Comparison of ENCODE assay signal across 1 cellular context in the genomic region with DNA sequence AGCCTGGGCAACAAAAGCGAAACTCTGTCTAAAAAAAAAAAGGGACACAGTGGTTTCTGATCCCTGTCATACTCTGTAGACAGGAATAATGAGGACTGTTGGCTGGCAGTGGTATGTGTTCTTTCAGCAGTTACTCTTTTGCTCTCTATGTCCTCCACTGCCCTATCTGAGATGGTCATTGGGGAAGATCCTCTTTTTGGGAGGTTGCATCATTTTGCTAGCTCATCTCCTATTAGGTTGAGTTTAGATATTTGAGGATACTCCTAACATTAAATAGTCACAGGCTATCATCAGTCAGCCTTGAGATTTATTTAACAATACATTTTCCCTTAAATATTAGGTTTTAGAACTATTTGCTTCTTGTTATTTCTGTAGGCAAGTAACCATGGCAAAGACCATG.
A peak's percentile ranks its signal among the peaks of the same experiment; 100 is the strongest.
TF ChIP-seq lines count a peak whose summit lies in the region.

No MANE protein-coding gene starts in this region.

TF ChIP-seq in K562, 482 proteins besides CTCF, POLR2A, EP300 and RAD21 (continued from another document):
- TF ChIP-seq ZNF79 (CRISPR knock-in tag; IDR thresholded peaks at IDR 0.05; ENCODE audit: low read depth) (no peak), CREM (IDR thresholded peaks at IDR 0.05; ENCODE audit: low read depth) (no peak), NELFE (IDR thresholded peaks at IDR 0.05; ENCODE audit: insufficient read depth, insufficient read length) (no peak), DNMT1 (IDR thresholded peaks at IDR 0.05) (no peak), ZNF75A (CRISPR knock-in tag; IDR thresholded peaks at IDR 0.05) (no peak), TBP (optimal IDR thresholded peaks at IDR 0.05; ENCODE audit: low read depth, low read length) (no peak), HIVEP1 (CRISPR knock-in tag; IDR thresholded peaks at IDR 0.05) (no peak), ZFP30 (CRISPR knock-in tag; IDR thresholded peaks at IDR 0.05; ENCODE audit: borderline replicate concordance) (no peak), MAFK (IDR thresholded peaks at IDR 0.05; ENCODE audit: low read length) (no peak), GATAD2B (IDR thresholded peaks at IDR 0.05; ENCODE audit: borderline replicate concordance) (no peak), PYGO2 (tag; IDR thresholded peaks at IDR 0.05) (no peak), CEBPG (CRISPR knock-in tag; IDR thresholded peaks at IDR 0.05) (peak; percentile 70; the same call in 1 of the 2 replicates), CEBPG (tag; conservative IDR thresholded peaks at IDR 0.05 in 1 of 2, IDR thresholded peaks at IDR 0.05 in 1 of 2) (peak; percentile 47 to 65; a peak in 3 of 4 replicates), GATAD2A (IDR thresholded peaks at IDR 0.05) (no peak), ZNF184 (CRISPR knock-in tag; IDR thresholded peaks at IDR 0.05) (no peak), FOS (IDR thresholded peaks at IDR 0.05; ENCODE audit: extremely low read depth, insufficient read length) (no peak), NFE2 (IDR thresholded peaks at IDR 0.05; ENCODE audit: low read depth) (peak; percentile 36; the same call in 1 of the 2 replicates), ZNF695 (CRISPR knock-in tag; IDR thresholded peaks at IDR 0.05) (no peak), CREB1 (IDR thresholded peaks at IDR 0.05) (no peak), CREB1 (CRISPR knock-in tag; IDR thresholded peaks at IDR 0.05) (no peak), ZNF316 (IDR thresholded peaks at IDR 0.05) (no peak), TRIM24 (IDR thresholded peaks at IDR 0.05) (peak; percentile 65 to 78), POLR2B (IDR thresholded peaks at IDR 0.05; ENCODE audit: low read depth, partially characterized antibody) (no peak), E4F1 (CRISPR knock-in tag; IDR thresholded peaks at IDR 0.05; ENCODE audit: borderline replicate concordance) (no peak), SETDB1 (IDR thresholded peaks at IDR 0.05; ENCODE audit: low read length) (no peak), CEBPB (tag; IDR thresholded peaks at IDR 0.05) (peak; percentile 54), ZNF354B (CRISPR knock-in tag; IDR thresholded peaks at IDR 0.05) (no peak), CTBP1 (IDR thresholded peaks at IDR 0.05; ENCODE audit: borderline replicate concordance) (0 out of 2 replicates have a peak, but pooled peaks have one; percentile 23), PHF8 (IDR thresholded peaks at IDR 0.05; ENCODE audit: borderline replicate concordance, low read length) (no peak), DIDO1 (tag; IDR thresholded peaks at IDR 0.05; ENCODE audit: low read depth) (no peak), KAT7 (CRISPR knock-in tag; IDR thresholded peaks at IDR 0.05; ENCODE audit: borderline replicate concordance) (no peak), ATF7 (IDR thresholded peaks at IDR 0.05) (peak; percentile 30; the same call in 1 of the 2 replicates), ATF3 (IDR thresholded peaks at IDR 0.05) (peak; percentile 76), ATF3 (CRISPR knock-in tag; conservative IDR thresholded peaks at IDR 0.05) (no peak), ETV1 (tag; conservative IDR thresholded peaks at IDR 0.05; ENCODE audit: low read depth) (no peak)
- TF ChIP-seq, protein P1, sequence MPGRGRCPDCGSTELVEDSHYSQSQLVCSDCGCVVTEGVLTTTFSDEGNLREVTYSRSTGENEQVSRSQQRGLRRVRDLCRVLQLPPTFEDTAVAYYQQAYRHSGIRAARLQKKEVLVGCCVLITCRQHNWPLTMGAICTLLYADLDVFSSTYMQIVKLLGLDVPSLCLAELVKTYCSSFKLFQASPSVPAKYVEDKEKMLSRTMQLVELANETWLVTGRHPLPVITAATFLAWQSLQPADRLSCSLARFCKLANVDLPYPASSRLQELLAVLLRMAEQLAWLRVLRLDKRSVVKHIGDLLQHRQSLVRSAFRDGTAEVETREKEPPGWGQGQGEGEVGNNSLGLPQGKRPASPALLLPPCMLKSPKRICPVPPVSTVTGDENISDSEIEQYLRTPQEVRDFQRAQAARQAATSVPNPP (IDR thresholded peaks at IDR 0.05; ENCODE audit: borderline replicate concordance, insufficient read depth, insufficient read length): no peak
- TF ChIP-seq, protein P2, sequence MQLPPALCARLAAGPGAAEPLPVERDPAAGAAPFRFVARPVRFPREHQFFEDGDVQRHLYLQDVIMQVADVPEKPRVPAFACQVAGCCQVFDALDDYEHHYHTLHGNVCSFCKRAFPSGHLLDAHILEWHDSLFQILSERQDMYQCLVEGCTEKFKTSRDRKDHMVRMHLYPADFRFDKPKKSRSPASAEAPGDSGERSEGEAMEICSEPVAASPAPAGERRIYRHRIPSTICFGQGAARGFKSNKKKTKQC (CRISPR knock-in tag; IDR thresholded peaks at IDR 0.05): no peak
- TF ChIP-seq, protein P3, sequence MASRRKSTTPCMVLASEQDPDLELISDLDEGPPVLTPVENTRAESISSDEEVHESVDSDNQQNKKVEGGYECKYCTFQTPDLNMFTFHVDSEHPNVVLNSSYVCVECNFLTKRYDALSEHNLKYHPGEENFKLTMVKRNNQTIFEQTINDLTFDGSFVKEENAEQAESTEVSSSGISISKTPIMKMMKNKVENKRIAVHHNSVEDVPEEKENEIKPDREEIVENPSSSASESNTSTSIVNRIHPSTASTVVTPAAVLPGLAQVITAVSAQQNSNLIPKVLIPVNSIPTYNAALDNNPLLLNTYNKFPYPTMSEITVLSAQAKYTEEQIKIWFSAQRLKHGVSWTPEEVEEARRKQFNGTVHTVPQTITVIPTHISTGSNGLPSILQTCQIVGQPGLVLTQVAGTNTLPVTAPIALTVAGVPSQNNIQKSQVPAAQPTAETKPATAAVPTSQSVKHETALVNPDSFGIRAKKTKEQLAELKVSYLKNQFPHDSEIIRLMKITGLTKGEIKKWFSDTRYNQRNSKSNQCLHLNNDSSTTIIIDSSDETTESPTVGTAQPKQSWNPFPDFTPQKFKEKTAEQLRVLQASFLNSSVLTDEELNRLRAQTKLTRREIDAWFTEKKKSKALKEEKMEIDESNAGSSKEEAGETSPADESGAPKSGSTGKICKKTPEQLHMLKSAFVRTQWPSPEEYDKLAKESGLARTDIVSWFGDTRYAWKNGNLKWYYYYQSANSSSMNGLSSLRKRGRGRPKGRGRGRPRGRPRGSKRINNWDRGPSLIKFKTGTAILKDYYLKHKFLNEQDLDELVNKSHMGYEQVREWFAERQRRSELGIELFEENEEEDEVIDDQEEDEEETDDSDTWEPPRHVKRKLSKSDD (conservative IDR thresholded peaks at IDR 0.05; ENCODE audit: low read length): no peak
- TF ChIP-seq, protein P4, sequence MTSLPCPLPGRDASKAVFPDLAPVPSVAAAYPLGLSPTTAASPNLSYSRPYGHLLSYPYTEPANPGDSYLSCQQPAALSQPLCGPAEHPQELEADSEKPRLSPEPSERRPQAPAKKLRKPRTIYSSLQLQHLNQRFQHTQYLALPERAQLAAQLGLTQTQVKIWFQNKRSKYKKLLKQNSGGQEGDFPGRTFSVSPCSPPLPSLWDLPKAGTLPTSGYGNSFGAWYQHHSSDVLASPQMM (CRISPR knock-in tag; IDR thresholded peaks at IDR 0.05): no peak
- TF ChIP-seq, protein P5, sequence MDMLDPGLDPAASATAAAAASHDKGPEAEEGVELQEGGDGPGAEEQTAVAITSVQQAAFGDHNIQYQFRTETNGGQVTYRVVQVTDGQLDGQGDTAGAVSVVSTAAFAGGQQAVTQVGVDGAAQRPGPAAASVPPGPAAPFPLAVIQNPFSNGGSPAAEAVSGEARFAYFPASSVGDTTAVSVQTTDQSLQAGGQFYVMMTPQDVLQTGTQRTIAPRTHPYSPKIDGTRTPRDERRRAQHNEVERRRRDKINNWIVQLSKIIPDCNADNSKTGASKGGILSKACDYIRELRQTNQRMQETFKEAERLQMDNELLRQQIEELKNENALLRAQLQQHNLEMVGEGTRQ (CRISPR knock-in tag; IDR thresholded peaks at IDR 0.05): no peak
